In genomic region chr1:209643295-209644020, GRCh38 we compare ENCODE assay signal across 12 cellular contexts. TPM values are rescaled to one million over a fixed set of nuclear protein-coding genes. Genes with fewer than 3 reads are reported as not detected.
A peak's percentile ranks its signal among the peaks of the same experiment; 100 is the strongest.
DNase-seq lines count a peak whose midpoint lies in the region; ATAC-seq, FAIRE-seq and TF ChIP-seq lines count a peak whose summit lies in the region.
"Had no signal": no experiment of that assay in that cellular context is flagged by ENCODE, and none has a peak within 500 bp of the region (broad histone marks: within the 10 kb centered on the region; RNA-seq: fewer than 3 reads in every experiment).

No MANE protein-coding gene starts in this region.

- H4K8ac ChIP-seq in H1 (ENCODE audit: extremely low read depth, insufficient read depth, low read length), result no peak overlapping the region

- H2BK5ac ChIP-seq in H1 (ENCODE audit: low read depth, low read length), result no peak overlapping the region

- no peak overlapping the region for H2AFZ ChIP-seq in H1 (ENCODE audit: low read length)

- H2AK5ac ChIP-seq in H1 (ENCODE audit: low read depth, low read length), result no peak overlapping the region

- POLR2A ChIA-PET in H1 (lab: Charles Lee; ENCODE audit: partially characterized antibody), result interaction anchor here (0.7 to 1.2 kb wide), 2 partner anchors 9 to 58 kb away, joined by 3 to 5 read pairs; partner anchors contain the start of gene LAMB3

- H3K23ac ChIP-seq in H1 (ENCODE audit: insufficient read length), result no peak overlapping the region

- H3K9ac ChIP-seq in H1 (replicated peaks in 1 of 4; ENCODE audit: extremely low read depth in 1 of 4, low read depth in 3 of 4, low read length in 3 of 4) (no peak overlapping the region), stomach smooth muscle (ENCODE audit: low read length in 2 of 2) (no peak overlapping the region)

- TF ChIP-seq CTCF in H1 (IDR thresholded peaks at IDR 0.05; ENCODE audit: control extremely low read depth in 1 of 3, insufficient read depth in 1 of 3, low read depth in 1 of 3, low read length in 3 of 3), result no peak

- no peak for TF ChIP-seq EP300 in H1 (IDR thresholded peaks at IDR 0.05; ENCODE audit: borderline replicate concordance in 1 of 2, low read depth in 2 of 2, low read length in 2 of 2)

- H2BK15ac ChIP-seq in H1 (ENCODE audit: low read length), result no peak overlapping the region

- H3K23me2 ChIP-seq in H1 (ENCODE audit: low read depth, low read length), result no peaks in the 10 kb centered on the region

- H3K79me1 ChIP-seq in H1 (ENCODE audit: low read depth, low read length), result no peaks in the 10 kb centered on the region

- H3K14ac ChIP-seq in H1 (ENCODE audit: insufficient read length), result no peak overlapping the region

- no peak overlapping the region for H3K18ac ChIP-seq in H1 (ENCODE audit: extremely low read depth, low read length)

- no peak overlapping the region for H4K5ac ChIP-seq in H1 (ENCODE audit: insufficient read length, low read depth, low read length)

- H2BK120ac ChIP-seq in H1 (replicated peaks; ENCODE audit: low read depth, low read length), result no peak overlapping the region

- TF ChIP-seq POLR2A in H1 (IDR thresholded peaks at IDR 0.05; ENCODE audit: control extremely low read depth in 1 of 2, low read depth in 2 of 2, low read length in 2 of 2), result no peak

- no peak for TF ChIP-seq RAD21 in H1 (IDR thresholded peaks at IDR 0.05 in 1 of 2, conservative IDR thresholded peaks at IDR 0.05 in 1 of 2; ENCODE audit: low read depth in 2 of 2, low read length in 2 of 2)

- H3K56ac ChIP-seq in H1 (replicated peaks; ENCODE audit: insufficient read length, low read depth, low read length), result no peak overlapping the region

- H3K4me1 ChIP-seq in H1 (replicated peaks in 1 of 4; ENCODE audit: control insufficient read depth in 3 of 4, insufficient read depth in 4 of 4, low read length in 3 of 4) (0 out of 7 replicates have a peak, but pooled peaks cover 0 to 5% (median 0%) of the 10 kb centered on the region in 4 experiments), stomach smooth muscle (ENCODE audit: control insufficient read depth, insufficient read depth, low read length) (peaks cover 42% of the 10 kb centered on the region)

- peak overlapping the region; percentile 15; the same call in 1 of the 2 replicates for H2BK20ac ChIP-seq in H1 (ENCODE audit: low read length)

- no peak for ATAC-seq in GM19467 (IDR thresholded peaks at IDR 0.05; ENCODE audit: unreplicated experiment)
- no peak for ATAC-seq in HG03196 (IDR thresholded peaks at IDR 0.05; ENCODE audit: unreplicated experiment)
- no peak for ATAC-seq in GM18861 (IDR thresholded peaks at IDR 0.05; ENCODE audit: unreplicated experiment)
- ATAC-seq in HG03342 (IDR thresholded peaks at IDR 0.05; ENCODE audit: unreplicated experiment), result no peak
- ATAC-seq: Panc1 had no signal

- no peak for FAIRE-seq in H1 (lab: Jason Lieb, UNC)

- 100% methylated on average over 2 of the region's 2 CpGs; no CpG with 5 or more reads in 1 of the 2 experiments for WGBS in H1 (ENCODE audit: extremely low coverage in 1 of 2, insufficient coverage in 1 of 2, insufficient read length in 1 of 2, insufficient replicate concordance in 2 of 2, low coverage in 1 of 2, low lambda C conversion rate in 2 of 2, missing lambda C conversion rate in 1 of 2), 2 experiments

- no peaks in the 10 kb centered on the region for H3K9me3 ChIP-seq in H1 (ENCODE audit: insufficient read depth in 2 of 2, low read depth in 1 of 2, low read length in 1 of 2)
- H3K9me3 ChIP-seq in stomach smooth muscle (ENCODE audit: control insufficient read depth in 2 of 2, low read length in 2 of 2), result no peaks in the 10 kb centered on the region

- H3K27me3 ChIP-seq in H1 (replicated peaks in 1 of 4; ENCODE audit: control insufficient read depth in 3 of 4, extremely low read depth in 1 of 4, insufficient read depth in 3 of 4, low read length in 3 of 4), result no peaks in the 10 kb centered on the region
- H3K27me3 ChIP-seq in layer of hippocampus (ENCODE audit: control insufficient read depth, insufficient read depth, low read length), result no peaks in the 10 kb centered on the region
- no peaks in the 10 kb centered on the region for H3K27me3 ChIP-seq in stomach smooth muscle (ENCODE audit: control insufficient read depth in 1 of 2, insufficient read depth in 2 of 2, low read length in 2 of 2)

- DNase-seq in RPMI7951 (ENCODE audit: low read depth) (peak; percentile 49), H1 (ENCODE audit: low read depth in 1 of 2, low spot score in 2 of 2) (no peak)
- DNase-seq: CD4-positive, CD25-positive, alpha-beta regulatory T cell; NCI-H1092; stimulated activated CD4-positive, alpha-beta T cell treated with anti-CD3 and anti-CD28 coated beads, Interleukin-12 subunit alpha, Interleukin-12 subunit beta, amount 100 ng/mL, for 4 hours had no signal

- no peak overlapping the region for H2BK12ac ChIP-seq in H1 (ENCODE audit: low read depth, low read length)

- no peak overlapping the region for H3K4me2 ChIP-seq in H1 (ENCODE audit: insufficient read depth in 1 of 2, low read depth in 2 of 2, low read length in 2 of 2)

- CTCF ChIA-PET in H1 (lab: Charles Lee; ENCODE audit: partially characterized antibody), result interaction anchor here (0.8 to 3.8 kb wide), 17 partner anchors 9 to 85 kb away, joined by 3 to 23 read pairs (median 5); partner anchors contain the start of gene LAMB3

- H3K4ac ChIP-seq in H1 (replicated peaks; ENCODE audit: insufficient read length, low read depth, low read length), result no peak overlapping the region

- no peak overlapping the region for H4K91ac ChIP-seq in H1 (replicated peaks; ENCODE audit: insufficient read length, low read length)

- H3K36me3 ChIP-seq in H1 (ENCODE audit: control insufficient read depth in 2 of 4, insufficient read depth in 4 of 4, low read length in 3 of 4), result no peaks in the 10 kb centered on the region
- no peaks in the 10 kb centered on the region for H3K36me3 ChIP-seq in stomach smooth muscle (ENCODE audit: control insufficient read depth in 2 of 2, insufficient read depth in 2 of 2, low read length in 2 of 2)

- H3K27ac ChIP-seq in H1 (ENCODE audit: low read depth, low read length) (no peak overlapping the region), layer of hippocampus (ENCODE audit: low read depth, low read length) (peak overlapping the region; percentile 95), stomach smooth muscle (ENCODE audit: low read length) (peak overlapping the region; percentile 66)

- H4K20me1 ChIP-seq in H1 (replicated peaks in 1 of 2; ENCODE audit: control insufficient read depth in 1 of 2, insufficient read depth in 2 of 2, low read length in 2 of 2), result no peaks in the 10 kb centered on the region

- no peak overlapping the region for H3K4me3 ChIP-seq in H1 (ENCODE audit: extremely low read depth in 1 of 4, insufficient read depth in 2 of 4, low read depth in 3 of 4, low read length in 4 of 4)
- H3K4me3 ChIP-seq in stomach smooth muscle (ENCODE audit: low read length in 2 of 2), result peak overlapping the region in 1 of 2 donors; percentile 0

- H3K79me2 ChIP-seq in H1 (ENCODE audit: control insufficient read depth in 1 of 2, insufficient read depth in 2 of 2, low read length in 2 of 2), result no peaks in the 10 kb centered on the region

TF ChIP-seq in H1, 55 proteins besides CTCF, POLR2A, EP300 and RAD21 (continues in another document):
- TF ChIP-seq RNF2 (IDR thresholded peaks at IDR 0.05; ENCODE audit: borderline replicate concordance, low read depth, low read length, missing control alignments, poor library complexity, severe bottlenecking) (no peak), CHD1 (IDR thresholded peaks at IDR 0.05; ENCODE audit: low read depth, low read length) (no peak), SP2 (IDR thresholded peaks at IDR 0.05; ENCODE audit: low read length) (no peak), PHF8 (conservative IDR thresholded peaks at IDR 0.05; ENCODE audit: low read depth, low read length) (no peak)

RNA-seq across cellular contexts. Expression of gene LAMB3, which starts 8.8 kb away (rescaled TPM):
- 20.2 and 22.5 TPM in 2 replicates for total RNA-seq in RPMI7951 (2014; rRNA removed; shearing (Covaris generic))
- 0.50 and 0.67 TPM in 2 replicates for total RNA-seq in H1 (2021; fragmentation: NEBNext Ultra II Directional; extraction: Animal tissue kit (Norgen Biotek cat#: 25700))
- 0.45 and 0.52 TPM in 2 replicates for polyA plus RNA-seq in H1 (2011; rRNA removed)
- 0.56 TPM for polyA plus RNA-seq in H1 (2011; cell fraction: cytosol; rRNA removed)
- 1.3 TPM for polyA plus RNA-seq in H1 (2011; cell fraction: nucleus; rRNA removed)
- polyA plus RNA-seq in H1 (2012, experiment 1 of 2), result 0.33 to 1.3 TPM (median 0.94 TPM) in 4 replicates
- polyA plus RNA-seq in H1 (2012, experiment 2 of 2), result 0.42 TPM
- 0.26 TPM for polyA plus RNA-seq in H1 (2013, experiment 1 of 2)
- 0.31 TPM for polyA plus RNA-seq in H1 (2013, experiment 2 of 2)
- polyA minus RNA-seq in H1 (2011; rRNA and poly(A)+ RNA removed), result 0.39 and 0.63 TPM in 2 replicates
- 3.8 TPM for polyA minus RNA-seq in H1 (2011; cell fraction: cytosol; rRNA and poly(A)+ RNA removed)
- polyA minus RNA-seq in H1 (2011; cell fraction: nucleus; rRNA and poly(A)+ RNA removed), result 0.80 TPM

RNA-seq across cellular contexts. Expression of gene G0S2, which starts 31.8 kb away (rescaled TPM):
- 20.9 and 31.5 TPM in 2 replicates for total RNA-seq in RPMI7951 (2014; rRNA removed; shearing (Covaris generic))
- 1.0 and 1.7 TPM in 2 replicates for total RNA-seq in H1 (2021; fragmentation: NEBNext Ultra II Directional; extraction: Animal tissue kit (Norgen Biotek cat#: 25700))
- 1.7 and 3.9 TPM in 2 replicates for polyA plus RNA-seq in H1 (2011; rRNA removed)
- 5.0 TPM for polyA plus RNA-seq in H1 (2011; cell fraction: cytosol; rRNA removed)
- 1.9 TPM for polyA plus RNA-seq in H1 (2011; cell fraction: nucleus; rRNA removed)
- polyA plus RNA-seq in H1 (2012, experiment 1 of 2), result 1.0 to 2.7 TPM (median 1.7 TPM) in 4 replicates
- polyA plus RNA-seq in H1 (2012, experiment 2 of 2), result 1.2 TPM
- 0.63 TPM for polyA plus RNA-seq in H1 (2013, experiment 1 of 2)
- 1.1 TPM for polyA plus RNA-seq in H1 (2013, experiment 2 of 2)
- polyA minus RNA-seq in H1 (2011; rRNA and poly(A)+ RNA removed), result 0.76 TPM in 1 of 2 replicates, not detected in the other
- 1.4 TPM for polyA minus RNA-seq in H1 (2011; cell fraction: cytosol; rRNA and poly(A)+ RNA removed)
- not detected for polyA minus RNA-seq in H1 (2011; cell fraction: nucleus; rRNA and poly(A)+ RNA removed)
- total RNA-seq: CD4-positive, CD25-positive, alpha-beta regulatory T cell had no signal

RNA-seq across cellular contexts. Expression of gene CAMK1G, which starts 59.9 kb away (rescaled TPM):
- 4.5 and 7.3 TPM in 2 replicates for total RNA-seq in RPMI7951 (2014; rRNA removed; shearing (Covaris generic))
- total RNA-seq in H1 (2021; fragmentation: NEBNext Ultra II Directional; extraction: Animal tissue kit (Norgen Biotek cat#: 25700)), result 0.38 and 1.0 TPM in 2 replicates
- 1.00 and 1.3 TPM in 2 replicates for polyA plus RNA-seq in H1 (2011; rRNA removed)
- polyA plus RNA-seq in H1 (2011; cell fraction: cytosol; rRNA removed), result 1.3 TPM
- 1.7 TPM for polyA plus RNA-seq in H1 (2011; cell fraction: nucleus; rRNA removed)
- polyA plus RNA-seq in H1 (2012, experiment 1 of 2), result 0.41 to 0.96 TPM (median 0.66 TPM) in 4 replicates
- 0.83 TPM for polyA plus RNA-seq in H1 (2012, experiment 2 of 2)
- polyA plus RNA-seq in H1 (2013, experiment 1 of 2), result 0.20 TPM
- 0.20 TPM for polyA plus RNA-seq in H1 (2013, experiment 2 of 2)
- 1.4 and 2.0 TPM in 2 replicates for polyA minus RNA-seq in H1 (2011; rRNA and poly(A)+ RNA removed)
- polyA minus RNA-seq in H1 (2011; cell fraction: cytosol; rRNA and poly(A)+ RNA removed), result 1.2 TPM
- 1.6 TPM for polyA minus RNA-seq in H1 (2011; cell fraction: nucleus; rRNA and poly(A)+ RNA removed)
- total RNA-seq: CD4-positive, CD25-positive, alpha-beta regulatory T cell had no signal
- polyA plus RNA-seq: CD4-positive, CD25-positive, alpha-beta regulatory T cell had no signal

Comparison
In these comparisons a context has a peak if more than half of its experiments do, and no peak if none do; other contexts are left out.
1. RNA of gene LAMB3, which starts 8.8 kb away (total RNA-seq): 20.2 to 22.5 TPM in RPMI7951; 0.50 to 0.67 TPM in H1; every median in the first group is over 10 times any median in the second.